15 cellular contexts compared by ENCODE assay signal in genomic region chr11:46711288-46711687, GRCh38. TPM values are rescaled to one million over a fixed set of nuclear protein-coding genes. Genes with fewer than 3 reads are reported as not detected.
DNase-seq lines count a peak whose midpoint lies in the region; ATAC-seq and TF ChIP-seq lines count a peak whose summit lies in the region.
"Had no signal": no experiment of that assay in that cellular context is flagged by ENCODE, and none has a peak within 500 bp of the region (broad histone marks: within the 10 kb centered on the region; RNA-seq: fewer than 3 reads in every experiment).

No MANE protein-coding gene starts in this region.

- H3K9ac ChIP-seq in neuronal stem cell (ENCODE audit: low read depth, low read length, poor library complexity), result no peak overlapping the region

- DNase-seq in SK-MEL-5 (ENCODE audit: low read depth, low spot score) (peak; percentile 25), fibroblast of mammary gland (ENCODE audit: low read depth) (peak; percentile 56), neuronal stem cell (ENCODE audit: low spot score) (no peak), tibial artery (peak; percentile 42 to 69), body of pancreas (no peak), NCI-H226 (no peak)
- DNase-seq in activated naive CD8-positive, alpha-beta T cell treated with anti-CD3 and anti-CD28 coated beads for 36 hours, result no peak
- DNase-seq: COR-L47, H7, KBM-7, NCI-H1930 had no signal

- no peaks in the 10 kb centered on the region for H3K79me1 ChIP-seq in neuronal stem cell (ENCODE audit: low read depth, low read length)

- H3K9me3 ChIP-seq in neuronal stem cell (replicated peaks in 1 of 2; ENCODE audit: control insufficient read depth in 2 of 2, insufficient read depth in 1 of 2, low read depth in 1 of 2, low read length in 2 of 2) (peaks cover 0 to 2% of the 10 kb centered on the region in 2 donors), tibial artery (no peaks in the 10 kb centered on the region), body of pancreas (no peaks in the 10 kb centered on the region)

- no peak overlapping the region for H2AK5ac ChIP-seq in neuronal stem cell (ENCODE audit: low read depth, low read length)

- no peak for TF ChIP-seq POLR2A in body of pancreas (IDR thresholded peaks at IDR 0.05)

- in situ Hi-C loops in SK-MEL-5 (cut with HindIII; ENCODE audit: low pct_unique_long_range_greater_than_20kb, low sequenced_read_pairs), result no loop called here

- peaks cover 3% of the 10 kb centered on the region for H3K4me1 Mint-ChIP-seq in activated naive CD8-positive, alpha-beta T cell treated with anti-CD3 and anti-CD28 coated beads for 36 hours

- H3K18ac ChIP-seq in neuronal stem cell (ENCODE audit: low read length), result no peak overlapping the region

- peaks cover 9% of the 10 kb centered on the region for H3K36me3 Mint-ChIP-seq in activated naive CD8-positive, alpha-beta T cell treated with anti-CD3 and anti-CD28 coated beads for 36 hours

- H3K4me1 ChIP-seq in neuronal stem cell (ENCODE audit: control insufficient read depth in 2 of 2, insufficient read depth in 1 of 2, low read depth in 1 of 2, low read length in 2 of 2), result no peaks in the 10 kb centered on the region
- peaks cover 0 to 53% (median 18%) of the 10 kb centered on the region in 4 donors for H3K4me1 ChIP-seq in tibial artery
- H3K4me1 ChIP-seq in body of pancreas, result no peaks in the 10 kb centered on the region

- no CpG with 5 or more reads among the region's 5 CpGs for WGBS in neuronal stem cell (ENCODE audit: extremely low coverage in 2 of 2, insufficient read length in 2 of 2, insufficient replicate concordance in 1 of 2), 2 donors
- 87 to 90% methylated on average over 5 of the region's 5 CpGs for WGBS in body of pancreas, 2 donors

- ATAC-seq in HG02884 (IDR thresholded peaks at IDR 0.05; ENCODE audit: unreplicated experiment), result no peak
- no peak for ATAC-seq in body of pancreas

- H3K9me3 Mint-ChIP-seq in activated naive CD8-positive, alpha-beta T cell treated with anti-CD3 and anti-CD28 coated beads for 36 hours, result no peaks in the 10 kb centered on the region

- intact Hi-C loops in tibial artery (cut with DNase I; ENCODE audit: low total_unique reads), result loop anchor here (10.0 kb wide), 1 partner anchor 96 kb away; the partner anchor contains the start of genes ATG13 and HARBI1
- intact Hi-C loops in body of pancreas (cut with DNase I), result no loop called here

- no peak overlapping the region for H2BK120ac ChIP-seq in neuronal stem cell (ENCODE audit: low read depth, low read length)

- H3K27ac ChIP-seq in neuronal stem cell (replicated peaks; ENCODE audit: low read length) (no peak overlapping the region), tibial artery (peak overlapping the region; percentile 90), body of pancreas (peak overlapping the region in 1 of 4 donors; percentile 44)

- no peak overlapping the region for H3K14ac ChIP-seq in neuronal stem cell (ENCODE audit: low read length)

- no peak overlapping the region for H4K91ac ChIP-seq in neuronal stem cell (ENCODE audit: low read depth, low read length, poor library complexity)

- H2BK5ac ChIP-seq in neuronal stem cell (ENCODE audit: low read length), result no peak overlapping the region

- H3K27me3 ChIP-seq in neuronal stem cell (ENCODE audit: control insufficient read depth in 3 of 3, insufficient read depth in 3 of 3, low read depth in 1 of 3, low read length in 3 of 3), result no peaks in the 10 kb centered on the region
- no peaks in the 10 kb centered on the region for H3K27me3 ChIP-seq in tibial artery
- no peaks in the 10 kb centered on the region for H3K27me3 ChIP-seq in body of pancreas

- no peak overlapping the region for H4K8ac ChIP-seq in neuronal stem cell (ENCODE audit: low read depth, low read length)

- no peak overlapping the region for H3K23ac ChIP-seq in neuronal stem cell (ENCODE audit: low read depth, low read length, poor library complexity)

- H2BK15ac ChIP-seq in neuronal stem cell (ENCODE audit: low read length), result no peak overlapping the region

- no peaks in the 10 kb centered on the region for H3K27me3 Mint-ChIP-seq in activated naive CD8-positive, alpha-beta T cell treated with anti-CD3 and anti-CD28 coated beads for 36 hours

- H2AFZ ChIP-seq in neuronal stem cell (ENCODE audit: low read length), result peak overlapping the region; percentile 41

- H3K4ac ChIP-seq in neuronal stem cell (ENCODE audit: low read length), result no peak overlapping the region

- H3K4me3 ChIP-seq in fibroblast of mammary gland (ENCODE audit: control insufficient read depth, low read depth, low read length) (no peak overlapping the region), neuronal stem cell (ENCODE audit: low read length in 2 of 2) (no peak overlapping the region), tibial artery (no peak overlapping the region), body of pancreas (no peak overlapping the region)

- H2BK12ac ChIP-seq in neuronal stem cell (ENCODE audit: low read length), result no peak overlapping the region

- no peak overlapping the region for H3K27ac Mint-ChIP-seq in activated naive CD8-positive, alpha-beta T cell treated with anti-CD3 and anti-CD28 coated beads for 36 hours

- peaks cover 5 to 15% of the 10 kb centered on the region in 2 donors for H3K36me3 ChIP-seq in neuronal stem cell (replicated peaks in 1 of 2; ENCODE audit: control insufficient read depth in 2 of 2, insufficient read depth in 2 of 2, low read length in 2 of 2)
- H3K36me3 ChIP-seq in tibial artery, result peaks cover 8 to 23% (median 18%) of the 10 kb centered on the region in 3 donors
- H3K36me3 ChIP-seq in body of pancreas (replicated peaks in 1 of 2; ENCODE audit: insufficient read depth in 1 of 2, low read depth in 2 of 2), result no peaks in the 10 kb centered on the region

- H3K4me2 ChIP-seq in neuronal stem cell (ENCODE audit: insufficient read depth, low read length, poor library complexity, severe bottlenecking), result no peak overlapping the region

- TF ChIP-seq CTCF in fibroblast of mammary gland (conservative IDR thresholded peaks at IDR 0.05; ENCODE audit: control insufficient read depth, insufficient read depth, low read depth, low read length), result no peak
- no peak for TF ChIP-seq CTCF in tibial artery (IDR thresholded peaks at IDR 0.05)
- no peak for TF ChIP-seq CTCF in body of pancreas (IDR thresholded peaks at IDR 0.05)

- H3K4me3 Mint-ChIP-seq in activated naive CD8-positive, alpha-beta T cell treated with anti-CD3 and anti-CD28 coated beads for 36 hours, result no peak overlapping the region

RNA-seq across cellular contexts. Expression of gene F2, which starts 7.7 kb away (rescaled TPM):
- not detected in 2 replicates for total RNA-seq in SK-MEL-5 (2014; rRNA removed; shearing (Covaris generic))
- polyA plus RNA-seq in SK-MEL-5 (2015; cell fraction: cytosol; rRNA removed), result not detected in 2 replicates
- polyA plus RNA-seq in SK-MEL-5 (2015; cell fraction: nucleus; rRNA removed), result not detected in 2 replicates
- not detected for polyA plus RNA-seq in neuronal stem cell (2013, experiment 1 of 2)
- not detected for polyA plus RNA-seq in neuronal stem cell (2013, experiment 2 of 2)
- not detected for total RNA-seq in activated naive CD8-positive, alpha-beta T cell treated with anti-CD3 and anti-CD28 coated beads for 36 hours
- not detected for total RNA-seq in body of pancreas
- total RNA-seq: activated CD8-positive, alpha-beta memory T cell treated with anti-CD3 and anti-CD28 coated beads for 36 hours; H7; lung microvascular endothelial cell; pulmonary artery endothelial cell had no signal

RNA-seq across cellular contexts. Expression of gene ZNF408, which starts 10.5 kb away (rescaled TPM):
- 6.4 and 9.8 TPM in 2 replicates for total RNA-seq in SK-MEL-5 (2014; rRNA removed; shearing (Covaris generic))
- 16.5 and 20.3 TPM in 2 replicates for polyA plus RNA-seq in SK-MEL-5 (2015; cell fraction: cytosol; rRNA removed)
- 23.5 and 32.8 TPM in 2 replicates for polyA plus RNA-seq in SK-MEL-5 (2015; cell fraction: nucleus; rRNA removed)
- 4.8 TPM for polyA plus RNA-seq in neuronal stem cell (2013, experiment 1 of 2)
- 5.0 TPM for polyA plus RNA-seq in neuronal stem cell (2013, experiment 2 of 2)
- total RNA-seq in activated naive CD8-positive, alpha-beta T cell treated with anti-CD3 and anti-CD28 coated beads for 36 hours, result 10 to 100 TPM; 12.9 to 15.1 TPM
- total RNA-seq in body of pancreas, result 1 to 10 TPM; 6.5 to 7.9 TPM

RNA-seq across cellular contexts. Expression of gene ARHGAP1, which starts 10.9 kb away (rescaled TPM):
- total RNA-seq in SK-MEL-5 (2014; rRNA removed; shearing (Covaris generic)), result 18.4 TPM in 2 replicates
- 76.3 and 91.2 TPM in 2 replicates for polyA plus RNA-seq in SK-MEL-5 (2015; cell fraction: cytosol; rRNA removed)
- polyA plus RNA-seq in SK-MEL-5 (2015; cell fraction: nucleus; rRNA removed), result 28.5 and 37.3 TPM in 2 replicates
- 14.9 TPM for polyA plus RNA-seq in neuronal stem cell (2013, experiment 1 of 2)
- polyA plus RNA-seq in neuronal stem cell (2013, experiment 2 of 2), result 16.1 TPM
- total RNA-seq in activated naive CD8-positive, alpha-beta T cell treated with anti-CD3 and anti-CD28 coated beads for 36 hours, result 10 to 100 TPM; 45.1 to 46.8 TPM
- 10 to 100 TPM; 27.8 to 43.5 TPM for total RNA-seq in body of pancreas

Comparison
In these comparisons a context has a peak if more than half of its experiments do, and no peak if none do; other contexts are left out.
1. DNase-seq: peak in SK-MEL-5 (single experiment), fibroblast of mammary gland (single experiment) and tibial artery (2 of 2); none in neuronal stem cell (single experiment), activated naive CD8-positive, alpha-beta T cell treated with anti-CD3 and anti-CD28 coated beads for 36 hours (single experiment), body of pancreas (0 of 4) and NCI-H226 (single experiment).